Comparison of ENCODE assay signal across 15 cellular contexts in the genomic region with DNA sequence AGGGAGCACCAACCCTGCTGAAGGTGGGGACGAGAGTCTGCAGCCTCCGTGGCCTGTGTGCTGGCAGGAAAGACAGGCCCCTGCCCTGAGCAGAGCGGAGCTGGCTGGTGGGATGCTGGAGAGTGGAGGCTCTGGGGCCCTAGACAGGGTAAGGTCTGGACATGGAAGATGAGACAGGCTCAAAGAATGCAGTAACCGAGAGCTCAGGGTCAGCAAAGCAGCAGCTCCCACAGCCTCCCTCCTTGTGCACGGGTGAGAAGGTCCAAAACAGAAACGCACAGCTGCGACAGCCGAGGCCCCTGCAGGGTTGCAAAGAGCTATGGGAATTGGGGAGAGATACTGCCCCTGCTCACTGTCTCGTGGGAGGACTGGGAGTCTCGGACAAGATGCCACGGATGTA.
DNase-seq lines count a peak whose midpoint lies in the region; ATAC-seq and TF ChIP-seq lines count a peak whose summit lies in the region.
"Had no signal": no experiment of that assay in that cellular context is flagged by ENCODE, and none has a peak within 500 bp of the region (broad histone marks: within the 10 kb centered on the region; RNA-seq: fewer than 3 reads in every experiment).

No MANE protein-coding gene starts in this region.

- H3K36me3 ChIP-seq in right atrium auricular region = no peaks in the 10 kb centered on the region
- H3K36me3 ChIP-seq in uterus = no peaks in the 10 kb centered on the region
- H3K36me3 ChIP-seq: gastrocnemius medialis had no signal

- no peak for TF ChIP-seq POLR2A in uterus (IDR thresholded peaks at IDR 0.05)

- no peaks in the 10 kb centered on the region for H3K27me3 Mint-ChIP-seq in mesothelial cell of epicardium (ENCODE audit: low read depth)

- peak overlapping the region; percentile 94 for H3K27ac Mint-ChIP-seq in mesothelial cell of epicardium

- no peak overlapping the region for H3K4me3 Mint-ChIP-seq in mesothelial cell of epicardium

- H3K36me3 Mint-ChIP-seq in mesothelial cell of epicardium = peaks cover 18% of the 10 kb centered on the region

- TF ChIP-seq CTCF in right atrium auricular region (IDR thresholded peaks at IDR 0.05) (no peak), mesothelial cell of epicardium (IDR thresholded peaks at IDR 0.05; ENCODE audit: unreplicated experiment) (no peak), uterus (IDR thresholded peaks at IDR 0.05) (no peak)

- peak; percentile 36 to 78 for ATAC-seq in left cardiac atrium
- ATAC-seq: gastrocnemius medialis had no signal

- H3K27me3 ChIP-seq in right atrium auricular region (no peaks in the 10 kb centered on the region), uterus (no peaks in the 10 kb centered on the region)
- H3K27me3 ChIP-seq: gastrocnemius medialis had no signal

- H3K9me3 Mint-ChIP-seq in mesothelial cell of epicardium = no peaks in the 10 kb centered on the region

- H3K4me1 Mint-ChIP-seq in mesothelial cell of epicardium = peaks cover 86% of the 10 kb centered on the region

- DNase-seq in left cardiac atrium = no peak
- no peak for DNase-seq in right atrium auricular region (ENCODE audit: low spot score)
- peak; percentile 86 for DNase-seq in brain pericyte (ENCODE audit: low read depth, low spot score)
- DNase-seq in mesothelial cell of epicardium (ENCODE audit: low spot score in 2 of 2, unreplicated experiment in 2 of 2) = no peak
- peak; percentile 64 to 67 for DNase-seq in uterus
- DNase-seq in globus pallidus (ENCODE audit: low spot score) = no peak
- no peak for DNase-seq in Kasumi-1 (lab: John Stamatoyannopoulos, UW)
- no peak for DNase-seq in HT-29 (ENCODE audit: low spot score)
- DNase-seq: caudate nucleus; gastrocnemius medialis; NCI-H748 treated with DMSO at 0.1 percent for 48 hours; stimulated activated CD4-positive, alpha-beta T cell treated with anti-CD3 and anti-CD28 coated beads, Interleukin-2, amount 100 ng/mL, for 48 hours; substantia nigra; T-helper 2 cell had no signal

- H3K4me1 ChIP-seq in right atrium auricular region = peaks cover 0 to 46% of the 10 kb centered on the region in 2 donors
- H3K4me1 ChIP-seq in uterus = peaks cover 21 to 32% of the 10 kb centered on the region in 2 donors

- H3K4me3 ChIP-seq in right atrium auricular region (no peak overlapping the region), uterus (no peak overlapping the region)
- H3K4me3 ChIP-seq: gastrocnemius medialis, HAP-1 had no signal

- peak overlapping the region in 1 of 2 donors; percentile 13 for H3K27ac ChIP-seq in right atrium auricular region
- H3K27ac ChIP-seq in uterus = peak overlapping the region; percentile 79 to 81
- H3K27ac ChIP-seq: gastrocnemius medialis had no signal

- H3K9me3 ChIP-seq in right atrium auricular region (no peaks in the 10 kb centered on the region), uterus (no peaks in the 10 kb centered on the region)
- H3K9me3 ChIP-seq: gastrocnemius medialis, HAP-1 had no signal

- intact Hi-C loops in left cardiac atrium (cut with DNase I) = no loop called here
- intact Hi-C loops in uterus (cut with DNase I; ENCODE audit: low total_unique reads) = no loop called here

Comparison
In these comparisons a context has a peak if more than half of its experiments do, and no peak if none do; other contexts are left out.
1. DNase-seq: peak in brain pericyte (single experiment) and uterus (2 of 2); none in left cardiac atrium (single experiment), right atrium auricular region (single experiment), mesothelial cell of epicardium (0 of 2), globus pallidus (single experiment), Kasumi-1 (0 of 2) and HT-29 (single experiment).